19 cellular contexts compared by ENCODE assay signal in genomic region chr3:99176169-99176964, GRCh38.
A peak's percentile ranks its signal among the peaks of the same experiment; 100 is the strongest.
DNase-seq lines count a peak whose midpoint lies in the region; ATAC-seq, FAIRE-seq and TF ChIP-seq lines count a peak whose summit lies in the region.
"Had no signal": no experiment of that assay in that cellular context is flagged by ENCODE, and none has a peak within 500 bp of the region (broad histone marks: within the 10 kb centered on the region; RNA-seq: fewer than 3 reads in every experiment).

No MANE protein-coding gene starts in this region.

- H3K4me3 ChIP-seq in PC-3 (ENCODE audit: low read length) (no peak overlapping the region), small intestine (ENCODE audit: low read depth in 1 of 2, low read length in 2 of 2) (no peak overlapping the region)

- DNase-seq in HCEC 1CT (peak; percentile 17), PC-3 (no peak), fibroblast of gingiva (ENCODE audit: low read depth) (peak; percentile 10), small intestine (no peak), 8988T (no peak), EL (no peak), NCI-H1436 (lab: John Stamatoyannopoulos, UW) (no peak), caudate nucleus (lab: John Stamatoyannopoulos, UW) (no peak)
- DNase-seq: CD8-positive, alpha-beta memory T cell; DMS53; GOT3; NCI-H1105; NCI-H2029 treated with DMSO at 0.1 percent for 48 hours; NCI-H226; NCI-H510A treated with DMSO at 0.1 percent for 48 hours; NCI-H748 treated with DMSO at 0.1 percent for 48 hours; SIG-M5; T-helper 1 cell had no signal

- no peaks in the 10 kb centered on the region for H3K36me3 ChIP-seq in PC-3 (ENCODE audit: low read depth, low read length)
- no peaks in the 10 kb centered on the region for H3K36me3 ChIP-seq in small intestine (ENCODE audit: control insufficient read depth in 2 of 2, insufficient read depth in 2 of 2, low read length in 2 of 2)

- H3K4me2 ChIP-seq in PC-3 (ENCODE audit: low read length), result no peak overlapping the region

- H3K9me3 ChIP-seq in PC-3 (ENCODE audit: low read length) (no peaks in the 10 kb centered on the region), small intestine (ENCODE audit: control insufficient read depth, low read depth) (no peaks in the 10 kb centered on the region)

- CTCF ChIA-PET in PC-3 (lab: Charles Lee), result no interaction called here

- POLR2A ChIA-PET in PC-3 (lab: Charles Lee; ENCODE audit: unreplicated experiment), result no interaction called here

- no peaks in the 10 kb centered on the region for H4K20me1 ChIP-seq in PC-3 (ENCODE audit: low read length)

- ATAC-seq in PC-3, result peak; percentile 55

- 57 to 63% (median 58%) methylated on average over 4 of the region's 4 CpGs for WGBS in small intestine, 3 donors

- H3F3A ChIP-seq in PC-3 (ENCODE audit: low read length, unreplicated experiment), result no peaks in the 10 kb centered on the region

- peak; percentile 30 for FAIRE-seq in small intestine (lab: Jason Lieb, UNC)

- H3K27me3 ChIP-seq in PC-3 (ENCODE audit: low read length), result no peaks in the 10 kb centered on the region
- H3K27me3 ChIP-seq in small intestine (ENCODE audit: control insufficient read depth in 2 of 2, insufficient read depth in 2 of 2, low read length in 2 of 2), result no peaks in the 10 kb centered on the region

- no peak overlapping the region for H3K9ac ChIP-seq in PC-3 (ENCODE audit: low read length)

- TF ChIP-seq CTCF in PC-3 (conservative IDR thresholded peaks at IDR 0.05; ENCODE audit: low read depth, low read length), result no peak

- no peaks in the 10 kb centered on the region for H3K79me2 ChIP-seq in PC-3 (ENCODE audit: low read length)

- no peaks in the 10 kb centered on the region for H3K9me2 ChIP-seq in PC-3 (replicated peaks; ENCODE audit: low read length)

- intact Hi-C loops in PC-3 (cut with micrococcal nuclease), result loop anchor here (2.0 to 10.0 kb wide), 5 partner anchors 70 to 511 kb away; partner anchors contain the start of gene COL8A1

- H2AFZ ChIP-seq in PC-3 (ENCODE audit: low read length), result no peak overlapping the region

- H3K27ac ChIP-seq in PC-3 (ENCODE audit: low read length), result no peak overlapping the region
- H3K27ac ChIP-seq in small intestine (ENCODE audit: low read depth in 1 of 2, low read length in 1 of 2), result no peak overlapping the region
- no peak overlapping the region for H3K27ac ChIP-seq in caudate nucleus (ENCODE audit: low read depth, low read length)
- H3K27ac ChIP-seq: C4-2B had no signal

- H3K4me1 ChIP-seq in PC-3 (ENCODE audit: insufficient read depth, low read length), result no peaks in the 10 kb centered on the region
- H3K4me1 ChIP-seq in small intestine (ENCODE audit: control insufficient read depth in 2 of 2, insufficient read depth in 1 of 2, low read depth in 1 of 2, low read length in 1 of 2), result no peaks in the 10 kb centered on the region

- BruUV-seq in PC-3 (replicated peaks; lab: Mats Ljungman, UMichigan), result no TSS peak

Comparison
In these comparisons a context has a peak if more than half of its experiments do, and no peak if none do; other contexts are left out.
1. DNase-seq: peak in HCEC 1CT (single experiment) and fibroblast of gingiva (single experiment); none in PC-3 (single experiment), small intestine (single experiment), 8988T (single experiment), EL (single experiment), NCI-H1436 (single experiment) and caudate nucleus (0 of 61).